In genomic region chr1:241519308-241520079, GRCh38 we compare ENCODE assay signal across 8 cellular contexts. TPM values are rescaled to one million over a fixed set of nuclear protein-coding genes. Genes with fewer than 3 reads are reported as not detected.
DNase-seq lines count a peak whose midpoint lies in the region; ATAC-seq and TF ChIP-seq lines count a peak whose summit lies in the region.

FH (minus strand) TSS chr1:241519755; CDS start chr1:241519722, 33 bp downstream.

- peak within 1 kb of the TSS; percentile 81 for H3K9ac ChIP-seq in iPS-20b (ENCODE audit: low read depth, low read length)

- TF ChIP-seq POLR2A in breast epithelium (IDR thresholded peaks at IDR 0.05) = peak; percentile 33

- H3K79me2 ChIP-seq in ACC112 (ENCODE audit: control insufficient read depth, insufficient read depth, low read length, unreplicated experiment) = peaks cover 43% of the 10 kb centered on the region

- peak; percentile 97 for ATAC-seq in GM18870 (IDR thresholded peaks at IDR 0.05; ENCODE audit: unreplicated experiment)
- ATAC-seq in HG03135 (IDR thresholded peaks at IDR 0.05; ENCODE audit: unreplicated experiment) = peak; percentile 99

- peaks cover 5% of the 10 kb centered on the region for H3K36me3 ChIP-seq in ACC112 (ENCODE audit: insufficient read depth, low read length)
- no peaks in the 10 kb centered on the region for H3K36me3 ChIP-seq in breast epithelium
- H3K36me3 ChIP-seq in iPS-20b (ENCODE audit: insufficient read depth, low read depth, low read length) = peaks cover 17% of the 10 kb centered on the region; the same call in 1 of the 2 replicates

- 0 out of 2 replicates have a peak, but pooled peaks cover 5% of the 10 kb centered on the region for H3K27me3 ChIP-seq in ACC112 (ENCODE audit: insufficient read depth, low read length)
- H3K27me3 ChIP-seq in breast epithelium = peaks cover 0 to 3% of the 10 kb centered on the region in 2 donors
- H3K27me3 ChIP-seq in iPS-20b (ENCODE audit: insufficient read depth, low read length) = peaks cover 5% of the 10 kb centered on the region; the same call in 1 of the 2 replicates

- peak; percentile 84 for DNase-seq in NCI-H2196 treated with DMSO at 0.1 percent for 48 hours (lab: John Stamatoyannopoulos, UW; ENCODE audit: unreplicated experiment)
- peak; percentile 93 to 96 for DNase-seq in breast epithelium (ENCODE audit: low spot score in 2 of 2)

- intact Hi-C loops in breast epithelium (cut with DNase I; ENCODE audit: low total_unique reads) = no loop called here

- H3K4me3 ChIP-seq in ACC112 (ENCODE audit: low read depth, low read length) (peak within 1 kb of the TSS; percentile 97), breast epithelium (peak within 1 kb of the TSS; percentile 67 to 88 (median 81)), iPS-20b (ENCODE audit: low read length) (peak within 1 kb of the TSS; percentile 89), skin epidermis (peak within 1 kb of the TSS; percentile 62 to 95 (median 92))

- TF ChIP-seq CTCF in VCaP (conservative IDR thresholded peaks at IDR 0.05) (no peak), breast epithelium (IDR thresholded peaks at IDR 0.05) (no peak)

- H3K9me3 ChIP-seq in breast epithelium (no peaks in the 10 kb centered on the region), iPS-20b (ENCODE audit: insufficient read depth, low read depth, low read length) (no peaks in the 10 kb centered on the region)

- peak within 1 kb of the TSS; percentile 57 for H3K27ac ChIP-seq in ACC112 (ENCODE audit: low read depth, low read length)
- peak within 1 kb of the TSS; percentile 86 for H3K27ac ChIP-seq in VCaP
- peak within 1 kb of the TSS; percentile 74 to 86 for H3K27ac ChIP-seq in breast epithelium
- no peak within 1 kb of the TSS for H3K27ac ChIP-seq in iPS-20b (ENCODE audit: low read length)
- peak within 1 kb of the TSS; percentile 23 to 94 (median 89) for H3K27ac ChIP-seq in skin epidermis

- H2AFZ ChIP-seq in ACC112 (ENCODE audit: low read length, unreplicated experiment) = peak within 1 kb of the TSS; percentile 96

- H3K4me1 ChIP-seq in ACC112 (ENCODE audit: control insufficient read depth, insufficient read depth, low read length, unreplicated experiment) (peaks cover 10% of the 10 kb centered on the region), breast epithelium (no peaks in the 10 kb centered on the region), iPS-20b (ENCODE audit: insufficient read depth, low read length) (no peaks in the 10 kb centered on the region)

RNA-seq across cellular contexts. Expression of gene FH, which starts in this region (rescaled TPM):
- 10 to 100 TPM; 43.2 to 48.0 (median 44.2) TPM for total RNA-seq in breast epithelium
